Comparison of ENCODE assay signal across 2 cellular contexts in genomic region chr6:156954191-156954590, GRCh38.
TF ChIP-seq lines count a peak whose summit lies in the region.

No MANE protein-coding gene starts in this region.

TF ChIP-seq in SK-N-SH, 30 proteins besides CTCF, POLR2A, EP300 and RAD21 (continued from another document):
- TF ChIP-seq REST (IDR thresholded peaks at IDR 0.05; ENCODE audit: low read depth, low read length): no peak
- TF ChIP-seq YY1 (IDR thresholded peaks at IDR 0.05; ENCODE audit: low read depth): no peak
- no peak for TF ChIP-seq POLR2AphosphoS5 (IDR thresholded peaks at IDR 0.05; ENCODE audit: low read depth, low read length)
- TF ChIP-seq TCF12 (IDR thresholded peaks at IDR 0.05): no peak
- TF ChIP-seq IRF3 (IDR thresholded peaks at IDR 0.05; ENCODE audit: low read depth, low read length): no peak

TF ChIP-seq in SK-N-SH treated with all-trans-retinoic acid at 6 μM for 48 hours, 23 proteins besides CTCF, POLR2A, EP300 and RAD21 (continued from another document):
- TF ChIP-seq PATZ1 (CRISPR knock-in tag; IDR thresholded peaks at IDR 0.05; ENCODE audit: borderline replicate concordance): no peak
- TF ChIP-seq CSDC2 (CRISPR knock-in tag; IDR thresholded peaks at IDR 0.05): no peak
- TF ChIP-seq ISL1 (CRISPR knock-in tag; IDR thresholded peaks at IDR 0.05): no peak
- no peak for TF ChIP-seq GLIS3 (CRISPR knock-in tag; IDR thresholded peaks at IDR 0.05)
- TF ChIP-seq RARB (CRISPR knock-in tag; IDR thresholded peaks at IDR 0.05): no peak
- no peak for TF ChIP-seq ARNTL (CRISPR knock-in tag; IDR thresholded peaks at IDR 0.05; ENCODE audit: borderline replicate concordance, low read depth)
- TF ChIP-seq CREB5 (CRISPR knock-in tag; IDR thresholded peaks at IDR 0.05; ENCODE audit: low read depth): no peak
- no peak for TF ChIP-seq BACH2 (CRISPR knock-in tag; IDR thresholded peaks at IDR 0.05; ENCODE audit: borderline replicate concordance)
- no peak for TF ChIP-seq TCF4 (CRISPR knock-in tag; IDR thresholded peaks at IDR 0.05; ENCODE audit: borderline replicate concordance)
- TF ChIP-seq PPARA (CRISPR knock-in tag; IDR thresholded peaks at IDR 0.05; ENCODE audit: borderline replicate concordance): no peak
